ENCODE assay signal across 8 cellular contexts in genomic region chrX:39152106-39152649, GRCh38.
DNase-seq lines count a peak whose midpoint lies in the region; ATAC-seq and TF ChIP-seq lines count a peak whose summit lies in the region.

No MANE protein-coding gene starts in this region.

- no peak overlapping the region for H3K4me2 ChIP-seq in H9 (ENCODE audit: insufficient read depth, insufficient read length, low read length)

- no peak overlapping the region for H2BK12ac ChIP-seq in H9 (ENCODE audit: insufficient read length, low read depth, low read length)

- no peak overlapping the region for H3K4ac ChIP-seq in H9 (ENCODE audit: low read depth, low read length)

- H2BK5ac ChIP-seq in H9 (ENCODE audit: insufficient read length, low read length): no peak overlapping the region

- WGBS in H9 (ENCODE audit: extremely low coverage, insufficient read length, low lambda C conversion rate): no CpG with 5 or more reads among the region's 7 CpGs
- WGBS in adrenal gland, 4 donors: 37 to 81% (median 55%) methylated on average over 2 to 7 of the region's 7 CpGs

- H4K8ac ChIP-seq in H9 (replicated peaks; ENCODE audit: insufficient read length, low read depth, low read length): no peak overlapping the region

- H4K91ac ChIP-seq in H9 (ENCODE audit: insufficient read length, low read depth, low read length): no peak overlapping the region

- H2AK5ac ChIP-seq in H9 (ENCODE audit: insufficient read length, low read length): no peak overlapping the region

- no peaks in the 10 kb centered on the region for H4K20me1 ChIP-seq in H9 (ENCODE audit: control insufficient read depth, insufficient read depth, insufficient read length)

- H3K9ac ChIP-seq in H9 (ENCODE audit: extremely low read depth, insufficient read length, low read length): no peak overlapping the region

- H3K79me1 ChIP-seq in H9 (ENCODE audit: insufficient read depth, low read depth, low read length, poor library complexity, severe bottlenecking): no peaks in the 10 kb centered on the region

- no peaks in the 10 kb centered on the region for H3K36me3 ChIP-seq in adrenal gland (replicated peaks in 1 of 2)
- H3K36me3 ChIP-seq in left lung: no peaks in the 10 kb centered on the region

- H3T11ph ChIP-seq in H9 (ENCODE audit: low read length): no peak overlapping the region

- intact Hi-C loops in adrenal gland (cut with DNase I) (loop anchor here in 1 of 2 donors (10.0 kb wide), 1 partner anchor 397 kb away; no protein-coding TSS in a partner anchor), left lung (cut with DNase I) (no loop called here)

- H3K4me3 ChIP-seq in adrenal gland (no peak overlapping the region), left lung (no peak overlapping the region)

- no peaks in the 10 kb centered on the region for H3K23me2 ChIP-seq in H9 (ENCODE audit: insufficient read length, low read depth, low read length, poor library complexity, severe bottlenecking)

- no peak overlapping the region for H3K18ac ChIP-seq in H9 (ENCODE audit: insufficient read length, low read depth, low read length)

- H3K27me3 Mint-ChIP-seq in H9 (ENCODE audit: low read depth): no peaks in the 10 kb centered on the region

- peaks cover 0 to under 1% (median 0%) of the 10 kb centered on the region in 3 experiments; a peak in 2 of 7 replicates for H3K36me3 Mint-ChIP-seq in H9 (ENCODE audit: insufficient read depth in 1 of 3, low read depth in 3 of 3)

- H3K14ac ChIP-seq in H9 (ENCODE audit: insufficient read depth, low read length): no peak overlapping the region

- peaks cover 62 to 84% of the 10 kb centered on the region in 2 experiments for H3K9me3 Mint-ChIP-seq in H9

- peaks cover 13 to 15% of the 10 kb centered on the region in 2 experiments for H3K4me1 Mint-ChIP-seq in H9

- H3K23ac ChIP-seq in H9 (ENCODE audit: insufficient read length, low read depth, low read length): no peak overlapping the region

- ATAC-seq in left lung (peak; percentile 71), HG03159 (IDR thresholded peaks at IDR 0.05; ENCODE audit: unreplicated experiment) (no peak)

- no peaks in the 10 kb centered on the region for H3K79me2 ChIP-seq in H9 (ENCODE audit: insufficient read depth, low read length)

- H2AFZ ChIP-seq in H9 (ENCODE audit: low read length): no peak overlapping the region

- no peak overlapping the region for H4K5ac ChIP-seq in H9 (ENCODE audit: insufficient read length, low read depth, low read length)

- peak; percentile 24 for DNase-seq in AG08395 (ENCODE audit: low spot score)
- peak; percentile 76 for DNase-seq in H9
- peak; percentile 48 for DNase-seq in NOMO-1 treated with DMSO at 0.1 percent for 48 hours (lab: John Stamatoyannopoulos, UW; ENCODE audit: unreplicated experiment)
- DNase-seq in adrenal gland: peak in 3 of 7 donors; percentile 25 to 63 (median 48)
- peak in 1 of 2 donors; percentile 62 for DNase-seq in left lung
- no peak for DNase-seq in LoVo (ENCODE audit: low spot score)
- DNase-seq in cerebellum (ENCODE audit: low spot score): no peak

- no peaks in the 10 kb centered on the region for H3K9me3 ChIP-seq in H9 (ENCODE audit: control insufficient read depth, low read depth, low read length)
- H3K9me3 ChIP-seq in adrenal gland (replicated peaks in 1 of 3): no peaks in the 10 kb centered on the region
- no peaks in the 10 kb centered on the region for H3K9me3 ChIP-seq in left lung

- no peak overlapping the region for H2BK120ac ChIP-seq in H9 (ENCODE audit: low read depth, low read length, poor library complexity, severe bottlenecking)

- TF ChIP-seq POLR2A in adrenal gland (IDR thresholded peaks at IDR 0.05): no peak

- H3K4me1 ChIP-seq in H9 (ENCODE audit: insufficient read depth, low read length) (no peaks in the 10 kb centered on the region; the same call in 1 of the 2 replicates), adrenal gland (replicated peaks in 1 of 2) (no peaks in the 10 kb centered on the region), left lung (peaks cover 0 to 11% of the 10 kb centered on the region in 2 donors)

- H3K27ac ChIP-seq in H9 (ENCODE audit: insufficient read length, low read depth, low read length) (no peak overlapping the region), adrenal gland (no peak overlapping the region), left lung (no peak overlapping the region)

- H3K56ac ChIP-seq in H9 (ENCODE audit: insufficient read length, low read depth, low read length): no peak overlapping the region

- H3K27ac Mint-ChIP-seq in H9: no peak overlapping the region

- TF ChIP-seq CTCF in H9 (conservative IDR thresholded peaks at IDR 0.05) (peak; percentile 71), adrenal gland (IDR thresholded peaks at IDR 0.05) (peak; percentile 16 to 50 (median 28)), left lung (IDR thresholded peaks at IDR 0.05) (peak in 1 of 2 donors; percentile 41)

- H2BK20ac ChIP-seq in H9 (ENCODE audit: low read depth, low read length, poor library complexity, severe bottlenecking): no peak overlapping the region

- no peak overlapping the region for H3K4me3 Mint-ChIP-seq in H9

- no peak overlapping the region for H2BK15ac ChIP-seq in H9 (ENCODE audit: low read depth, low read length)

- no peaks in the 10 kb centered on the region for H3K27me3 ChIP-seq in H9 (ENCODE audit: insufficient read depth, low read length)
- H3K27me3 ChIP-seq in adrenal gland: peaks cover 24% of the 10 kb centered on the region
- H3K27me3 ChIP-seq in left lung: no peaks in the 10 kb centered on the region

Comparison
In these comparisons a context has a peak if more than half of its experiments do, and no peak if none do; other contexts are left out.
1. DNase-seq: peak in AG08395 (single experiment), H9 (single experiment) and NOMO-1 treated with DMSO at 0.1 percent for 48 hours (single experiment); none in LoVo (single experiment) and cerebellum (single experiment).